8 cellular contexts compared by ENCODE assay signal in genomic region chr9:132977626-132978450, GRCh38. TPM values are rescaled to one million over a fixed set of nuclear protein-coding genes. Genes with fewer than 3 reads are reported as not detected.
A peak's percentile ranks its signal among the peaks of the same experiment; 100 is the strongest.
DNase-seq lines count a peak whose midpoint lies in the region; ATAC-seq, FAIRE-seq and TF ChIP-seq lines count a peak whose summit lies in the region.

No MANE protein-coding gene starts in this region.

- no peak overlapping the region for H3K27ac Mint-ChIP-seq in activated CD8-positive, alpha-beta T cell treated with anti-CD3 and anti-CD28 coated beads for 36 hours

- H4K5ac ChIP-seq in H1 (ENCODE audit: insufficient read length, low read depth, low read length): no peak overlapping the region

- CTCF ChIA-PET in activated CD8-positive, alpha-beta T cell treated with anti-CD3 and anti-CD28 coated beads for 36 hours (lab: Charles Lee): interaction anchor here (0.9 to 2.1 kb wide), 16 partner anchors 9 to 166 kb away, joined by 3 to 10 read pairs (median 4); partner anchors contain the start of gene TSC1
- CTCF ChIA-PET in H1 (lab: Charles Lee; ENCODE audit: partially characterized antibody): interaction anchor here (0.6 to 3.1 kb wide), 23 partner anchors 8 to 225 kb away, joined by 3 to 20 read pairs (median 4); partner anchors contain the start of gene TSC1

- no peak overlapping the region for H3K56ac ChIP-seq in H1 (replicated peaks; ENCODE audit: insufficient read length, low read depth, low read length)

- H4K20me1 ChIP-seq in GM23248 (ENCODE audit: insufficient read depth) (no peaks in the 10 kb centered on the region), H1 (replicated peaks in 1 of 2; ENCODE audit: control insufficient read depth in 1 of 2, insufficient read depth in 2 of 2, low read length in 2 of 2) (peaks cover 0 to 3% of the 10 kb centered on the region in 2 experiments)

- FAIRE-seq in H1 (lab: Jason Lieb, UNC): no peak

- peak; percentile 68 for TF ChIP-seq CTCF in activated CD8-positive, alpha-beta T cell treated with anti-CD3 and anti-CD28 coated beads for 36 hours (IDR thresholded peaks at IDR 0.05)
- peak; percentile 83 to 95 (median 90) for TF ChIP-seq CTCF in H1 (IDR thresholded peaks at IDR 0.05; ENCODE audit: control extremely low read depth in 1 of 3, insufficient read depth in 1 of 3, low read depth in 1 of 3, low read length in 3 of 3)

- H3K4me1 Mint-ChIP-seq in activated CD8-positive, alpha-beta T cell treated with anti-CD3 and anti-CD28 coated beads for 36 hours (ENCODE audit: low read depth): peaks cover 2% of the 10 kb centered on the region

- H2BK20ac ChIP-seq in H1 (ENCODE audit: low read length): no peak overlapping the region

- no peak overlapping the region for H3K4me2 ChIP-seq in GM23248 (ENCODE audit: unreplicated experiment)
- peak overlapping the region; percentile 71 to 86 for H3K4me2 ChIP-seq in H1 (ENCODE audit: insufficient read depth in 1 of 2, low read depth in 2 of 2, low read length in 2 of 2)

- H3K27ac ChIP-seq in GM23248 (no peak overlapping the region), H1 (ENCODE audit: low read depth, low read length) (no peak overlapping the region)

- no peaks in the 10 kb centered on the region for H3K79me2 ChIP-seq in GM23248 (ENCODE audit: insufficient read depth)
- H3K79me2 ChIP-seq in H1 (ENCODE audit: control insufficient read depth in 1 of 2, insufficient read depth in 2 of 2, low read length in 2 of 2): no peaks in the 10 kb centered on the region

- POLR2A ChIA-PET in activated CD8-positive, alpha-beta T cell treated with anti-CD3 and anti-CD28 coated beads for 36 hours (lab: Charles Lee): no interaction called here
- POLR2A ChIA-PET in H1 (lab: Charles Lee; ENCODE audit: partially characterized antibody): interaction anchor here (0.6 kb wide), 1 partner anchor 8 kb away, joined by 3 read pairs; no protein-coding TSS in a partner anchor

- H3K9me3 Mint-ChIP-seq in activated CD8-positive, alpha-beta T cell treated with anti-CD3 and anti-CD28 coated beads for 36 hours: no peaks in the 10 kb centered on the region

- in situ Hi-C loops in Caki2 (cut with HindIII; ENCODE audit: low pct_unique_long_range_greater_than_20kb, low sequenced_read_pairs): no loop called here
- in situ Hi-C loops in GM23248 (cut with MboI): no loop called here

- no peaks in the 10 kb centered on the region for H3K79me1 ChIP-seq in H1 (ENCODE audit: low read depth, low read length)

- H3K27me3 Mint-ChIP-seq in activated CD8-positive, alpha-beta T cell treated with anti-CD3 and anti-CD28 coated beads for 36 hours: peaks cover 39% of the 10 kb centered on the region

- DNase-seq in Caki2 (ENCODE audit: low read depth) (peak; percentile 28), GM23248 (peak; percentile 68), NCI-H510A (lab: John Stamatoyannopoulos, UW) (peak; percentile 57), H1 (ENCODE audit: low read depth in 1 of 2, low spot score in 2 of 2) (peak; percentile 53 to 90), mucosa of gallbladder (ENCODE audit: low spot score) (peak; percentile 60)
- DNase-seq in activated CD8-positive, alpha-beta T cell treated with anti-CD3 and anti-CD28 coated beads for 36 hours: peak; percentile 80
- peak; percentile 57 for DNase-seq in stimulated activated CD8-positive, alpha-beta memory T cell treated with anti-CD3 and anti-CD28 coated beads, Interleukin-7, amount 100 ng/mL, for 24 hours (ENCODE audit: low read depth)

- 14 to 21% methylated on average over 11 to 13 of the region's 13 CpGs for WGBS in GM23248 (ENCODE audit: low coverage in 1 of 2, low lambda C conversion rate in 2 of 2, missing lambda C conversion rate in 2 of 2), 2 experiments
- WGBS in H1 (ENCODE audit: extremely low coverage in 1 of 2, insufficient coverage in 1 of 2, insufficient read length in 1 of 2, insufficient replicate concordance in 2 of 2, low coverage in 1 of 2, low lambda C conversion rate in 2 of 2, missing lambda C conversion rate in 1 of 2), 2 experiments: 10% methylated on average over 12 of the region's 13 CpGs; no CpG with 5 or more reads in 1 of the 2 experiments

- H3K4me1 ChIP-seq in GM23248 (ENCODE audit: insufficient read depth): no peaks in the 10 kb centered on the region
- peaks cover 0 to 10% (median 5%) of the 10 kb centered on the region in 4 experiments; a peak in 6 of 7 replicates for H3K4me1 ChIP-seq in H1 (replicated peaks in 1 of 4; ENCODE audit: control insufficient read depth in 3 of 4, insufficient read depth in 4 of 4, low read length in 3 of 4)

- H2BK15ac ChIP-seq in H1 (ENCODE audit: low read length): no peak overlapping the region

- no peak for TF ChIP-seq POLR2A in H1 (IDR thresholded peaks at IDR 0.05; ENCODE audit: control extremely low read depth in 1 of 2, low read depth in 2 of 2, low read length in 2 of 2)

- H2AK5ac ChIP-seq in H1 (ENCODE audit: low read depth, low read length): no peak overlapping the region

- no peaks in the 10 kb centered on the region for H3F3A ChIP-seq in GM23248 (ENCODE audit: insufficient read depth)

- no peak overlapping the region for H2BK120ac ChIP-seq in H1 (replicated peaks; ENCODE audit: low read depth, low read length)

- no peak overlapping the region for H3K4ac ChIP-seq in H1 (replicated peaks; ENCODE audit: insufficient read length, low read depth, low read length)

- H3K14ac ChIP-seq in H1 (ENCODE audit: insufficient read length): no peak overlapping the region

- H2BK12ac ChIP-seq in H1 (ENCODE audit: low read depth, low read length): peak overlapping the region; percentile 20; the same call in 1 of the 2 replicates

- H4K91ac ChIP-seq in H1 (replicated peaks; ENCODE audit: insufficient read length, low read length): no peak overlapping the region

- H3K23me2 ChIP-seq in H1 (ENCODE audit: low read depth, low read length): peaks cover 3% of the 10 kb centered on the region; the same call in 1 of the 2 replicates

- H3K23ac ChIP-seq in H1 (ENCODE audit: insufficient read length): no peak overlapping the region

- H3K27me3 ChIP-seq in GM23248 (replicated peaks; ENCODE audit: insufficient read depth) (peaks cover 59% of the 10 kb centered on the region), H1 (replicated peaks in 1 of 4; ENCODE audit: control insufficient read depth in 3 of 4, extremely low read depth in 1 of 4, insufficient read depth in 3 of 4, low read length in 3 of 4) (peaks cover 0 to 25% (median 14%) of the 10 kb centered on the region in 4 experiments; a peak in 6 of 7 replicates)

- no peak overlapping the region for H3K9ac ChIP-seq in GM23248
- H3K9ac ChIP-seq in H1 (replicated peaks in 1 of 4; ENCODE audit: extremely low read depth in 1 of 4, low read depth in 3 of 4, low read length in 3 of 4): no peak overlapping the region

- no peaks in the 10 kb centered on the region for H3K9me2 ChIP-seq in GM23248 (ENCODE audit: insufficient read depth)

- H4K8ac ChIP-seq in H1 (ENCODE audit: extremely low read depth, insufficient read depth, low read length): no peak overlapping the region

- no peaks in the 10 kb centered on the region for H3K36me3 Mint-ChIP-seq in activated CD8-positive, alpha-beta T cell treated with anti-CD3 and anti-CD28 coated beads for 36 hours (ENCODE audit: low read depth)

- no peak overlapping the region; the same call in 1 of the 2 replicates for H3K18ac ChIP-seq in H1 (ENCODE audit: extremely low read depth, low read length)

- TF ChIP-seq RAD21 in H1 (IDR thresholded peaks at IDR 0.05 in 1 of 2, conservative IDR thresholded peaks at IDR 0.05 in 1 of 2; ENCODE audit: low read depth in 2 of 2, low read length in 2 of 2): peak; percentile 48 to 72

- no peak for TF ChIP-seq EP300 in H1 (IDR thresholded peaks at IDR 0.05; ENCODE audit: borderline replicate concordance in 1 of 2, low read depth in 2 of 2, low read length in 2 of 2)

- H3K4me3 ChIP-seq in GM23248 (no peak overlapping the region), H1 (ENCODE audit: extremely low read depth in 1 of 4, insufficient read depth in 2 of 4, low read depth in 3 of 4, low read length in 4 of 4) (peak overlapping the region in 2 of 4 experiments; percentile 12 to 53; a peak in 2 of 8 replicates)

- H2AFZ ChIP-seq in GM23248 (no peak overlapping the region), H1 (ENCODE audit: low read length) (no peak overlapping the region)

- H3K4me3 Mint-ChIP-seq in activated CD8-positive, alpha-beta T cell treated with anti-CD3 and anti-CD28 coated beads for 36 hours: no peak overlapping the region

- H2BK5ac ChIP-seq in H1 (ENCODE audit: low read depth, low read length): no peak overlapping the region

- intact Hi-C loops in activated CD8-positive, alpha-beta T cell treated with anti-CD3 and anti-CD28 coated beads for 36 hours (cut with micrococcal nuclease): no loop called here

- ATAC-seq in activated CD8-positive, alpha-beta T cell treated with anti-CD3 and anti-CD28 coated beads for 36 hours: peak; percentile 95
- ATAC-seq in GM21515 (IDR thresholded peaks at IDR 0.05; ENCODE audit: unreplicated experiment): no peak

- H3K9me3 ChIP-seq in GM23248 (ENCODE audit: low read depth) (no peaks in the 10 kb centered on the region), H1 (ENCODE audit: insufficient read depth in 2 of 2, low read depth in 1 of 2, low read length in 1 of 2) (no peaks in the 10 kb centered on the region)

- H3K36me3 ChIP-seq in GM23248 (ENCODE audit: low read depth) (no peaks in the 10 kb centered on the region), H1 (ENCODE audit: control insufficient read depth in 2 of 4, insufficient read depth in 4 of 4, low read length in 3 of 4) (no peaks in the 10 kb centered on the region)

RNA-seq across cellular contexts. Expression of gene GFI1B, which starts 0.7 kb away (rescaled TPM):
- not detected in 2 replicates for total RNA-seq in Caki2 (2014; rRNA removed; shearing (Covaris generic); ENCODE audit: low replicate concordance)
- total RNA-seq in GM23248 (2014; rRNA removed; shearing (Covaris generic)): not detected in 2 replicates
- polyA plus RNA-seq in GM23248 (2016; fragmentation: Nextera tagmentation; extraction: Ambion mirVana) (not detected in 2 replicates), H1 (2011; rRNA removed) (0.11 and 0.20 TPM in 2 replicates)
- total RNA-seq in activated CD8-positive, alpha-beta T cell treated with anti-CD3 and anti-CD28 coated beads for 36 hours: not detected
- total RNA-seq in H1 (2021; fragmentation: NEBNext Ultra II Directional; extraction: Animal tissue kit (Norgen Biotek cat#: 25700)): 0.09 and 0.71 TPM in 2 replicates
- polyA plus RNA-seq in H1 (2011; cell fraction: cytosol; rRNA removed): 0.30 TPM
- polyA plus RNA-seq in H1 (2011; cell fraction: nucleus; rRNA removed): 0.13 TPM
- 0.23 to 0.50 TPM (median 0.45 TPM) in 4 replicates for polyA plus RNA-seq in H1 (2012, experiment 1 of 2)
- 0.08 TPM for polyA plus RNA-seq in H1 (2012, experiment 2 of 2)
- 0.20 TPM for polyA plus RNA-seq in H1 (2013, experiment 1 of 2)
- 0.39 TPM for polyA plus RNA-seq in H1 (2013, experiment 2 of 2)
- 0.06 and 0.59 TPM in 2 replicates for polyA minus RNA-seq in H1 (2011; rRNA and poly(A)+ RNA removed)
- not detected for polyA minus RNA-seq in H1 (2011; cell fraction: cytosol; rRNA and poly(A)+ RNA removed)
- polyA minus RNA-seq in H1 (2011; cell fraction: nucleus; rRNA and poly(A)+ RNA removed): not detected
- total RNA-seq in mucosa of gallbladder: 1.3 TPM

RNA-seq across cellular contexts. Expression of gene TSC1, which starts 33.4 kb away (rescaled TPM):
- 7.8 and 8.6 TPM in 2 replicates for total RNA-seq in Caki2 (2014; rRNA removed; shearing (Covaris generic); ENCODE audit: low replicate concordance)
- total RNA-seq in GM23248 (2014; rRNA removed; shearing (Covaris generic)): 22.4 and 33.0 TPM in 2 replicates
- 18.8 and 19.6 TPM in 2 replicates for polyA plus RNA-seq in GM23248 (2016; fragmentation: Nextera tagmentation; extraction: Ambion mirVana)
- 10 to 100 TPM; 20.7 to 23.2 TPM for total RNA-seq in activated CD8-positive, alpha-beta T cell treated with anti-CD3 and anti-CD28 coated beads for 36 hours
- total RNA-seq in H1 (2021; fragmentation: NEBNext Ultra II Directional; extraction: Animal tissue kit (Norgen Biotek cat#: 25700)): 39.1 and 46.0 TPM in 2 replicates
- polyA plus RNA-seq in H1 (2011; rRNA removed): 36.2 and 37.2 TPM in 2 replicates
- 32.4 TPM for polyA plus RNA-seq in H1 (2011; cell fraction: cytosol; rRNA removed)
- 106 TPM for polyA plus RNA-seq in H1 (2011; cell fraction: nucleus; rRNA removed)
- 22.0 to 28.6 TPM (median 27.4 TPM) in 4 replicates for polyA plus RNA-seq in H1 (2012, experiment 1 of 2)
- 5.3 TPM for polyA plus RNA-seq in H1 (2012, experiment 2 of 2)
- polyA plus RNA-seq in H1 (2013, experiment 1 of 2): 22.7 TPM
- 19.1 TPM for polyA plus RNA-seq in H1 (2013, experiment 2 of 2)
- 125 and 138 TPM in 2 replicates for polyA minus RNA-seq in H1 (2011; rRNA and poly(A)+ RNA removed)
- polyA minus RNA-seq in H1 (2011; cell fraction: cytosol; rRNA and poly(A)+ RNA removed): 31.8 TPM
- polyA minus RNA-seq in H1 (2011; cell fraction: nucleus; rRNA and poly(A)+ RNA removed): 147 TPM
- 54.0 TPM for total RNA-seq in mucosa of gallbladder

RNA-seq across cellular contexts. Expression of gene GTF3C5, which starts 53.0 kb away (rescaled TPM):
- 162 and 206 TPM in 2 replicates for total RNA-seq in Caki2 (2014; rRNA removed; shearing (Covaris generic); ENCODE audit: low replicate concordance)
- 33.6 and 40.1 TPM in 2 replicates for total RNA-seq in GM23248 (2014; rRNA removed; shearing (Covaris generic))
- polyA plus RNA-seq in GM23248 (2016; fragmentation: Nextera tagmentation; extraction: Ambion mirVana) (33.5 and 34.4 TPM in 2 replicates), H1 (2011; rRNA removed) (78.7 and 104 TPM in 2 replicates)
- total RNA-seq in activated CD8-positive, alpha-beta T cell treated with anti-CD3 and anti-CD28 coated beads for 36 hours: 10 to 100 TPM; 87.6 to 95.3 TPM
- 87.1 and 89.4 TPM in 2 replicates for total RNA-seq in H1 (2021; fragmentation: NEBNext Ultra II Directional; extraction: Animal tissue kit (Norgen Biotek cat#: 25700))
- polyA plus RNA-seq in H1 (2011; cell fraction: cytosol; rRNA removed): 96.0 TPM
- 171 TPM for polyA plus RNA-seq in H1 (2011; cell fraction: nucleus; rRNA removed)
- 72.1 to 92.5 TPM (median 89.8 TPM) in 4 replicates for polyA plus RNA-seq in H1 (2012, experiment 1 of 2)
- 73.5 TPM for polyA plus RNA-seq in H1 (2012, experiment 2 of 2)
- polyA plus RNA-seq in H1 (2013, experiment 1 of 2): 50.2 TPM
- 50.0 TPM for polyA plus RNA-seq in H1 (2013, experiment 2 of 2)
- polyA minus RNA-seq in H1 (2011; rRNA and poly(A)+ RNA removed): 70.6 and 79.9 TPM in 2 replicates
- 53.6 TPM for polyA minus RNA-seq in H1 (2011; cell fraction: cytosol; rRNA and poly(A)+ RNA removed)
- 61.2 TPM for polyA minus RNA-seq in H1 (2011; cell fraction: nucleus; rRNA and poly(A)+ RNA removed)
- 58.8 TPM for total RNA-seq in mucosa of gallbladder

Comparison
In these comparisons a context has a peak if more than half of its experiments do, and no peak if none do; other contexts are left out.
1. DNase-seq: peak in every context shown above with its lines; median percentile 80 in activated CD8-positive, alpha-beta T cell treated with anti-CD3 and anti-CD28 coated beads for 36 hours; 72 in H1; 68 in GM23248; 60 in mucosa of gallbladder; 57 in NCI-H510A; 57 in stimulated activated CD8-positive, alpha-beta memory T cell treated with anti-CD3 and anti-CD28 coated beads, Interleukin-7, amount 100 ng/mL, for 24 hours; 28 in Caki2.